ENCODE assay signal across 1 cellular context in the genomic region with DNA sequence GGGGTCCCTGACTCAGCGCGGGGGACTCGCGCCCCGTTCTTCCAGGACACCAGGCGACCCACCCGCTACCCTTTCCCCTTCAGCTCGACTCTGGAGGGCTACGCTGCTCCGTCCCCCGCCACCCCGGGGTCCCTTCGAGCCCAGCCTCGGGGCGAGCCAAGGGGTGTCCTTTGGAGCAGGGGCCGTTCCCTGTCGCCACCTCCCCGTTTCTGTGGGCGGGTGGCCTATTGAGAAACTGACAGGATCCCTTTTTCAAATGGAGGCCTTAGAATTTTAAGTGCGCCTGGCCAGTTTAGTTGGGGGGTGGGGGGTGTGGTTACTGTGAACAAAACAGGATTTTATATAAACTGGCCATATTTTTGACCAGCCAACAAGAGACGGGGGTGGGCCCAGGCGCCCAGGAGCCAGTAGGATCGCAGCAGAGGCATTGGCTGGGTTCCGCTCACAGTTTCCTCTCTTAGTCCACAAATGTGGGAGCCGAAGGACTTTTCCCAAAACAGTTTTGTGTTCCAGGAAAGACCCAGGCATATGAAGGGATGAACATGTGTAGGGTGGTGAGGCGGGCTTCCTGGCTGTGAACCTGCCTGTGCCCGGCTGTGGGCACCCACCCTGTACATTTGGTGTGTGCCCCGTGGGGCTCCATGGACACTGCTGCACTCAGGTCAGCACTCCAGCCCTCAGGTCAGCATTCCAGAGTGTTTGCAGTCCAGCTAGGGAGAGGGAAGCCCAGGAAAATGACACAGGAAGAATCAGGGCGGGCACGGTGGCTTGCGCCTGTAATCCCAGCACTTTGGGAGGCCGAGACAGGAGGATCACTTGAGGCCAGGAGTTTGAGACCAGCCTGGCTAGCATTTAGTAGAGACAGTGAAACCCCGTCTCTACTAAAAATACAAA.
TF ChIP-seq lines count a peak whose summit lies in the region.

No MANE protein-coding gene starts in this region.

TF ChIP-seq in H1, 55 proteins besides CTCF, POLR2A, EP300 and RAD21:
- TF ChIP-seq ZNF274 (IDR thresholded peaks at IDR 0.05; ENCODE audit: borderline replicate concordance, extremely low read depth, low read length) (no peak), EGR1 (IDR thresholded peaks at IDR 0.05; ENCODE audit: borderline replicate concordance, low read depth, low read length) (no peak), MAFK (IDR thresholded peaks at IDR 0.05; ENCODE audit: low read depth, low read length) (no peak), CHD2 (IDR thresholded peaks at IDR 0.05; ENCODE audit: low read length) (no peak), PHF8 (conservative IDR thresholded peaks at IDR 0.05; ENCODE audit: low read depth, low read length) (peak; percentile 51; the same call in 1 of the 2 replicates), NRF1 (IDR thresholded peaks at IDR 0.05; ENCODE audit: low read depth, low read length) (no peak), CTBP2 (IDR thresholded peaks at IDR 0.05; ENCODE audit: borderline replicate concordance, insufficient read depth, insufficient read length, low read length) (no peak), BCL11A (IDR thresholded peaks at IDR 0.05; ENCODE audit: low read depth in 2 of 2, low read length in 2 of 2) (no peak), POU5F1 (IDR thresholded peaks at IDR 0.05; ENCODE audit: low read depth, low read length) (no peak), KDM4A (IDR thresholded peaks at IDR 0.05; ENCODE audit: low read depth, low read length, severe bottlenecking) (peak; percentile 40), NANOG (IDR thresholded peaks at IDR 0.05; ENCODE audit: insufficient read depth, low read depth, low read length, poor library complexity, severe bottlenecking) (no peak), JUN (IDR thresholded peaks at IDR 0.05; ENCODE audit: low read depth, low read length) (no peak)
- TF ChIP-seq, protein P1, sequence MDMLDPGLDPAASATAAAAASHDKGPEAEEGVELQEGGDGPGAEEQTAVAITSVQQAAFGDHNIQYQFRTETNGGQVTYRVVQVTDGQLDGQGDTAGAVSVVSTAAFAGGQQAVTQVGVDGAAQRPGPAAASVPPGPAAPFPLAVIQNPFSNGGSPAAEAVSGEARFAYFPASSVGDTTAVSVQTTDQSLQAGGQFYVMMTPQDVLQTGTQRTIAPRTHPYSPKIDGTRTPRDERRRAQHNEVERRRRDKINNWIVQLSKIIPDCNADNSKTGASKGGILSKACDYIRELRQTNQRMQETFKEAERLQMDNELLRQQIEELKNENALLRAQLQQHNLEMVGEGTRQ (IDR thresholded peaks at IDR 0.05; ENCODE audit: low read length), result no peak
- TF ChIP-seq, protein P2, sequence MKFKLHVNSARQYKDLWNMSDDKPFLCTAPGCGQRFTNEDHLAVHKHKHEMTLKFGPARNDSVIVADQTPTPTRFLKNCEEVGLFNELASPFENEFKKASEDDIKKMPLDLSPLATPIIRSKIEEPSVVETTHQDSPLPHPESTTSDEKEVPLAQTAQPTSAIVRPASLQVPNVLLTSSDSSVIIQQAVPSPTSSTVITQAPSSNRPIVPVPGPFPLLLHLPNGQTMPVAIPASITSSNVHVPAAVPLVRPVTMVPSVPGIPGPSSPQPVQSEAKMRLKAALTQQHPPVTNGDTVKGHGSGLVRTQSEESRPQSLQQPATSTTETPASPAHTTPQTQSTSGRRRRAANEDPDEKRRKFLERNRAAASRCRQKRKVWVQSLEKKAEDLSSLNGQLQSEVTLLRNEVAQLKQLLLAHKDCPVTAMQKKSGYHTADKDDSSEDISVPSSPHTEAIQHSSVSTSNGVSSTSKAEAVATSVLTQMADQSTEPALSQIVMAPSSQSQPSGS (IDR thresholded peaks at IDR 0.05; ENCODE audit: low read length), result no peak
